8 cellular contexts compared by ENCODE assay signal in the genomic region with DNA sequence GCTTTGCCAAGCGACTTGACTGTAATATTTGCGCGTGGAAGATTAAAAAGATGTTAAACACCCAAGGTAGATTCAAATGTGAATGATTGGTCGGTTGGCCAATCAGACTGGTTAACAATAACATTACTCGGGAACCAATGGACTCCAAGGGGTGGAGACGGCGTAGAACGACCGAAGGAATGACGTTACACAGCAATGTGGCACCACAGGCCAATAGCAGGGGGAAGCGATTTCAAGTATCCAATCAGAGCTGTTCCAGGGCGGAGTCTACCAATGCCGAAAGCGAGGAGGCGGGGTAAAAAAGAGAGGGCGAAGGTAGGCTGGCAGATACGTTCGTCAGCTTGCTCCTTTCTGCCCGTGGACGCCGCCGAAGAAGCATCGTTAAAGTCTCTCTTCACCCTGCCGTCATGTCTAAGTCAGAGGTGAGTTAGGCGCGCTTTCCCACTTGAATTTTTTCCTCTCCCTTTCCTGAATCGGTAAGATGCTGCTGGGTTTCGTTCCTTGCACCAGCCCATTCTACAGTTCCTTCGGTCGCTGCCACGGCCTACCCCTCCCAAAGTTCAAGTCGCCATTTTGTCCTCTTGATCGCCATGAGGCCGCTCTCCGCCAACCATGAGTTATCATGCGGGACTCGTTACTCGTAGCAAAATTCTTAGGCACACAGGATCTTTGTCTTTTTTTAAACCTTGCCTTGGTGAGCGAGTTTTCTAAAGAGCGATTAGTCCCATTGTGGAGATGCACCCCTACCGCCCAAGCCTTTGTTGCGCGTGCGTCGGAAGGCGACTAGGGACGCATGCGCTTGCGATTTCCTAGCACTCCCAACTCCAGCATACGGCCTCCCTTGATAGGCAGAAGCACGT. TPM values are rescaled to one million over a fixed set of nuclear protein-coding genes. Genes with fewer than 3 reads are reported as not detected.
A peak's percentile ranks its signal among the peaks of the same experiment; 100 is the strongest.
DNase-seq lines count a peak whose midpoint lies in the region; ATAC-seq lines count a peak whose summit lies in the region.

A gene (plus strand): TSS at position 326 of the 860 bp plus-strand sequence. CDS start 82 bp downstream, at position 408.

- peak within 1 kb of the TSS; percentile 81 for H3K9ac ChIP-seq in endocrine pancreas (ENCODE audit: control insufficient read depth, insufficient read depth, low read length)

- peak; percentile 87 for ATAC-seq in GM21360 (IDR thresholded peaks at IDR 0.05; ENCODE audit: unreplicated experiment)
- peak; percentile 79 for ATAC-seq in memory B cell (ENCODE audit: low read depth)

- DNase-seq in COLO829 (ENCODE audit: low spot score) (peak; percentile 99), HT1080 (ENCODE audit: low read depth) (peak; percentile 99), NOMO-1 treated with DMSO at 0.1 percent for 48 hours (lab: John Stamatoyannopoulos, UW; ENCODE audit: unreplicated experiment) (peak; percentile 100), memory B cell (ENCODE audit: low spot score in 2 of 2) (peak; percentile 83 to 95)
- peak; percentile 89 to 96 for DNase-seq in activated CD8-positive, alpha-beta memory T cell treated with anti-CD3 and anti-CD28 coated beads for 4 hours (ENCODE audit: low read depth in 2 of 2)
- DNase-seq in stimulated activated CD8-positive, alpha-beta memory T cell treated with anti-CD3 and anti-CD28 coated beads, Interleukin-12 subunit alpha, Interleukin-12 subunit beta, amount 100 ng/mL, for 24 hours (ENCODE audit: extremely low read depth) = peak; percentile 84

- H3K4me1 Mint-ChIP-seq in memory B cell = peaks cover 33% of the 10 kb centered on the region

- H3K4me3 Mint-ChIP-seq in memory B cell = no peak within 1 kb of the TSS

- H3K9me3 Mint-ChIP-seq in memory B cell = no peaks in the 10 kb centered on the region

- peaks cover 23% of the 10 kb centered on the region for H3K36me3 Mint-ChIP-seq in memory B cell

- H3K36me3 ChIP-seq in endocrine pancreas (ENCODE audit: control insufficient read depth, insufficient read depth, low read length) = peaks cover 10% of the 10 kb centered on the region

- peak within 1 kb of the TSS; percentile 80 for H3K4me3 ChIP-seq in endocrine pancreas (ENCODE audit: control insufficient read depth, insufficient read depth, low read length)

- H3K4me1 ChIP-seq in endocrine pancreas (ENCODE audit: control insufficient read depth, insufficient read depth, low read length) = peaks cover 44% of the 10 kb centered on the region

- H3K27me3 Mint-ChIP-seq in memory B cell = no peaks in the 10 kb centered on the region

- H3K9me3 ChIP-seq in endocrine pancreas (ENCODE audit: control insufficient read depth, low read length) = no peaks in the 10 kb centered on the region

- no peak within 1 kb of the TSS for H3K27ac Mint-ChIP-seq in memory B cell

- no peaks in the 10 kb centered on the region for H3K27me3 ChIP-seq in endocrine pancreas (ENCODE audit: control insufficient read depth, insufficient read depth, low read length)

RNA-seq across cellular contexts. Expression of the gene that starts here (rescaled TPM):
- total RNA-seq in HT1080 (2014; rRNA removed; shearing (Covaris generic)) = 500 and 660 TPM in 2 replicates
- polyA plus RNA-seq in HT1080 (2015; cell fraction: cytosol; rRNA removed) = 1,998 and 2,963 TPM in 2 replicates
- 1,635 and 2,052 TPM in 2 replicates for polyA plus RNA-seq in HT1080 (2015; cell fraction: nucleus; rRNA removed)

Comparison
In these comparisons a context has a peak if more than half of its experiments do, and no peak if none do; other contexts are left out.
1. Peak in every context shown above with its lines: DNase-seq, ATAC-seq and H3K4me3 ChIP-seq.